In the genomic region with DNA sequence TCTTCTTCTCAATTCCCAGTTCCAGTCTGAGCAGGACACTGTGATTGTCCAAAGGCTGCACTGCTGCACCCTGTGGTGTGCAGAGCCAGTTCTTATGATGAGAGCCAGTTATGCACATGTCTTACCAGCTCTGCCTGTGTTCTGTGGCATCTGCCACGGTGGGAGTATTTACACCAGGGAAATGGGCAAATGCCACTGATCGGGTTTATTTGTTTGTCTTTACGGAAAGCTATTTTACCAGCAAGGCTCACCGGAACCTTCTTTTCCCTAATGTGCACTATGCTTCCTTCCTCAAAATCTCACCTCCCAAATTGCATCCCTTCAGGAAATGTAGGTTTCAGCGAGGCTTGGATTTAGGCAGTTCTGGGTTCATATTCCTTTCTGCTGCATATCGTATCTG, we compare ENCODE assay signal across 14 cellular contexts. TPM values are rescaled to one million over a fixed set of nuclear protein-coding genes. Genes with fewer than 3 reads are reported as not detected.
DNase-seq lines count a peak whose midpoint lies in the region; ATAC-seq, FAIRE-seq and TF ChIP-seq lines count a peak whose summit lies in the region.
"Had no signal": no experiment of that assay in that cellular context is flagged by ENCODE, and none has a peak within 500 bp of the region (broad histone marks: within the 10 kb centered on the region; RNA-seq: fewer than 3 reads in every experiment).

No MANE protein-coding gene starts in this region.

- RAD21 ChIA-PET in HCT116 (lab: Charles Lee; ENCODE audit: low non-redundant PET in 1 of 2, low total read pairs in 2 of 2, uncharacterized antibody in 2 of 2, unreplicated experiment in 2 of 2): no interaction called here

- peaks cover 44% of the 10 kb centered on the region for H3K79me2 ChIP-seq in HCT116 (ENCODE audit: insufficient read depth, low read length)
- H3K79me2 ChIP-seq in mammary epithelial cell (ENCODE audit: insufficient read depth, low read length): peaks cover 3% of the 10 kb centered on the region

- peak overlapping the region; percentile 71 for H3K4me2 ChIP-seq in HCT116 (ENCODE audit: low read length)
- H3K4me2 ChIP-seq in mammary epithelial cell (ENCODE audit: insufficient read depth, low read depth, low read length): no peak overlapping the region

- no peaks in the 10 kb centered on the region for H3K27me3 Mint-ChIP-seq in T-helper 17 cell
- H3K27me3 Mint-ChIP-seq: CD4-positive, alpha-beta memory T cell had no signal

- no peak for ATAC-seq in HCT116
- no peak for ATAC-seq in T-helper 17 cell

- no peaks in the 10 kb centered on the region for H3K9me2 ChIP-seq in HCT116 (ENCODE audit: insufficient read depth)

- 94% methylated on average over 6 of the region's 6 CpGs for WGBS in prostate gland
- WGBS in mammary epithelial cell (ENCODE audit: low coverage, missing lambda C conversion rate): 96% methylated on average over 6 of the region's 6 CpGs

- CTCF ChIA-PET in HCT116 (lab: Charles Lee) (no interaction called here), mammary epithelial cell (lab: Charles Lee; ENCODE audit: low non-redundant PET) (no interaction called here)

- TF ChIP-seq POLR2A in HCT116 (IDR thresholded peaks at IDR 0.05; ENCODE audit: borderline replicate concordance, extremely low read depth, insufficient read depth, insufficient read length) (no peak), prostate gland (IDR thresholded peaks at IDR 0.05) (no peak)

- dilution Hi-C loops in mammary epithelial cell (cut with HindIII; ENCODE audit: low sequenced_read_pairs): loop anchor here (5.0 kb wide), 1 partner anchor 46 kb away; no protein-coding TSS in a partner anchor

- H2AFZ ChIP-seq in HCT116 (ENCODE audit: low read depth, low read length, poor library complexity, severe bottlenecking): no peak overlapping the region
- H2AFZ ChIP-seq in mammary epithelial cell (ENCODE audit: low read depth, low read length): no peak overlapping the region

- peaks cover 10% of the 10 kb centered on the region for H3K4me1 Mint-ChIP-seq in T-helper 17 cell

- intact Hi-C loops in HCT116 (cut with micrococcal nuclease): no loop called here
- intact Hi-C loops in prostate gland (cut with DNase I): loop anchor here (5.0 kb wide), 1 partner anchor 49 kb away; the partner anchor contains the start of gene EVA1C
- intact Hi-C loops in mammary epithelial cell (cut with micrococcal nuclease): loop anchor here (5.0 kb wide), 1 partner anchor 49 kb away; the partner anchor contains the start of gene EVA1C

- no peak overlapping the region for H3K4me3 Mint-ChIP-seq in T-helper 17 cell
- H3K4me3 Mint-ChIP-seq: CD4-positive, alpha-beta memory T cell; H9 had no signal

- H3K36me3 ChIP-seq in HCT116 (ENCODE audit: control insufficient read depth in 1 of 2, insufficient read depth in 2 of 2, low read length in 2 of 2): peaks cover 0 to 35% of the 10 kb centered on the region in 2 experiments; a peak in 2 of 4 replicates
- peaks cover 0 to 6% of the 10 kb centered on the region in 2 donors for H3K36me3 ChIP-seq in prostate gland
- H3K36me3 ChIP-seq in WERI-Rb-1: no peaks in the 10 kb centered on the region
- peaks cover 3% of the 10 kb centered on the region for H3K36me3 ChIP-seq in mammary epithelial cell (ENCODE audit: insufficient read depth, low read length)

- TF ChIP-seq RAD21 in HCT116 (IDR thresholded peaks at IDR 0.05; ENCODE audit: low read depth): no peak

- H3K36me3 Mint-ChIP-seq in T-helper 17 cell (ENCODE audit: low read depth): peaks cover 7% of the 10 kb centered on the region

- H3K9ac ChIP-seq in HCT116 (ENCODE audit: low read length) (no peak overlapping the region), mammary epithelial cell (ENCODE audit: insufficient read depth, low read length) (no peak overlapping the region)

- H3K4me3 ChIP-seq in HCT116 (replicated peaks in 1 of 2; ENCODE audit: low read depth in 1 of 2, low read length in 2 of 2) (no peak overlapping the region), prostate gland (no peak overlapping the region), WERI-Rb-1 (ENCODE audit: low read depth, low read length) (no peak overlapping the region), mammary epithelial cell (replicated peaks in 1 of 3; ENCODE audit: insufficient read depth in 1 of 3, low read depth in 2 of 3, low read length in 3 of 3) (no peak overlapping the region)

- POLR2A ChIA-PET in HCT116 (lab: Charles Lee): no interaction called here

- peak overlapping the region; percentile 91 for H3K27ac ChIP-seq in HCT116 (ENCODE audit: low read depth, low read length)
- H3K27ac ChIP-seq in prostate gland: peak overlapping the region; percentile 6 to 79
- no peak overlapping the region for H3K27ac ChIP-seq in WERI-Rb-1
- H3K27ac ChIP-seq in mammary epithelial cell (ENCODE audit: insufficient read depth, low read depth, low read length): no peak overlapping the region
- H3K27ac ChIP-seq: C4-2B had no signal

- DNase-seq in HCT116 (ENCODE audit: low read depth, low spot score) (no peak), T-helper 17 cell (no peak), prostate gland (ENCODE audit: low spot score) (no peak), WERI-Rb-1 (no peak), mammary epithelial cell (no peak), D721Med (ENCODE audit: insufficient read length, low spot score) (no peak), cortex of kidney (lab: John Stamatoyannopoulos, UW) (no peak)
- DNase-seq: AML-193; CD4-positive, alpha-beta memory T cell; DMS79 treated with DMSO at 0.1 percent for 48 hours; GF-D8; H9 had no signal

- H3K27ac Mint-ChIP-seq in T-helper 17 cell: peak overlapping the region; percentile 78
- H3K27ac Mint-ChIP-seq: H9 had no signal

- no peak for FAIRE-seq in D721Med (lab: Jason Lieb, UNC)
- FAIRE-seq: H1 had no signal

- H4K20me1 ChIP-seq in HCT116 (ENCODE audit: insufficient read depth): no peaks in the 10 kb centered on the region
- no peaks in the 10 kb centered on the region for H4K20me1 ChIP-seq in mammary epithelial cell (ENCODE audit: insufficient read depth, low read length)

- H3K9me3 ChIP-seq in HCT116 (ENCODE audit: control insufficient read depth in 1 of 2, insufficient read depth in 1 of 2, low read depth in 1 of 2, low read length in 2 of 2) (no peaks in the 10 kb centered on the region), T-helper 17 cell (ENCODE audit: control insufficient read depth, low read length, poor library complexity, severe bottlenecking) (no peaks in the 10 kb centered on the region), prostate gland (no peaks in the 10 kb centered on the region), WERI-Rb-1 (ENCODE audit: severe bottlenecking) (peaks cover 10% of the 10 kb centered on the region), mammary epithelial cell (replicated peaks; ENCODE audit: insufficient read depth, low read length) (peaks cover 3% of the 10 kb centered on the region)

- H3K27me3 ChIP-seq in HCT116 (ENCODE audit: insufficient read depth, low read length) (no peaks in the 10 kb centered on the region), prostate gland (replicated peaks; ENCODE audit: insufficient read depth) (no peaks in the 10 kb centered on the region), WERI-Rb-1 (ENCODE audit: insufficient read depth, low read depth, severe bottlenecking) (no peaks in the 10 kb centered on the region), mammary epithelial cell (ENCODE audit: insufficient read depth, low read length) (no peaks in the 10 kb centered on the region)

- TF ChIP-seq CTCF in HCT116 (IDR thresholded peaks at IDR 0.05 in 2 of 3, conservative IDR thresholded peaks at IDR 0.05 in 1 of 3; ENCODE audit: borderline replicate concordance in 1 of 3, insufficient read depth in 1 of 3, low read depth in 2 of 3, low read length in 2 of 3) (no peak), prostate gland (IDR thresholded peaks at IDR 0.05) (no peak), WERI-Rb-1 (IDR thresholded peaks at IDR 0.05; ENCODE audit: low read depth, low read length) (no peak), mammary epithelial cell (conservative IDR thresholded peaks at IDR 0.05 in 1 of 2, IDR thresholded peaks at IDR 0.05 in 1 of 2; ENCODE audit: extremely low read depth in 1 of 2, insufficient read depth in 1 of 2, low read depth in 1 of 2, low read length in 2 of 2) (no peak), D721Med (IDR thresholded peaks at IDR 0.05; ENCODE audit: insufficient read depth, missing control alignments) (no peak)

- in situ Hi-C loops in mammary epithelial cell (cut with MboI; ENCODE audit: low sequenced_read_pairs in 2 of 2): no loop called here

- BruUV-seq in HCT116 (replicated peaks; lab: Mats Ljungman, UMichigan) (no TSS peak), mammary epithelial cell (replicated peaks; lab: Mats Ljungman, UMichigan) (no TSS peak)

- peaks cover 66 to 69% of the 10 kb centered on the region in 2 experiments for H3K4me1 ChIP-seq in HCT116 (ENCODE audit: control insufficient read depth in 1 of 2, insufficient read depth in 2 of 2, low read length in 2 of 2)
- H3K4me1 ChIP-seq in prostate gland (replicated peaks): no peaks in the 10 kb centered on the region
- H3K4me1 ChIP-seq in mammary epithelial cell (ENCODE audit: insufficient read depth, low read length): peaks cover 31% of the 10 kb centered on the region

TF ChIP-seq in HCT116, 20 proteins besides CTCF, POLR2A, EP300 and RAD21:
- TF ChIP-seq SRF (IDR thresholded peaks at IDR 0.05; ENCODE audit: low read depth) (no peak), FOSL1 (IDR thresholded peaks at IDR 0.05; ENCODE audit: low read depth) (no peak), CEBPB (IDR thresholded peaks at IDR 0.05; ENCODE audit: low read depth) (no peak), SP1 (IDR thresholded peaks at IDR 0.05; ENCODE audit: low read depth) (no peak)
TF ChIP-seq in HCT116: peak in this region for 0.

RNA-seq across cellular contexts. Expression of gene EVA1C, which starts 49.0 kb away (rescaled TPM):
- total RNA-seq in HCT116 (2021; ENCODE audit: unreplicated experiment) (29.3 TPM), T-helper 17 cell (10 to 100 TPM; 17.9 to 21.9 TPM), prostate gland (10 to 100 TPM; 45.7 to 48.6 TPM), mammary epithelial cell (10 to 100 TPM; 11.7 to 28.4 TPM)
- 13.5 and 14.9 TPM in 2 replicates for polyA plus RNA-seq in HCT116 (2012)
- polyA plus RNA-seq in mammary epithelial cell: 22.2 TPM
- polyA minus RNA-seq in mammary epithelial cell: 5.7 TPM

Comparison
In these comparisons a context has a peak if more than half of its experiments do, and no peak if none do; other contexts are left out.
1. H3K27ac ChIP-seq: peak in HCT116 (single experiment) and prostate gland (2 of 2); none in WERI-Rb-1 (single experiment) and mammary epithelial cell (single experiment).